ENCODE assay signal across 19 cellular contexts in the genomic region with DNA sequence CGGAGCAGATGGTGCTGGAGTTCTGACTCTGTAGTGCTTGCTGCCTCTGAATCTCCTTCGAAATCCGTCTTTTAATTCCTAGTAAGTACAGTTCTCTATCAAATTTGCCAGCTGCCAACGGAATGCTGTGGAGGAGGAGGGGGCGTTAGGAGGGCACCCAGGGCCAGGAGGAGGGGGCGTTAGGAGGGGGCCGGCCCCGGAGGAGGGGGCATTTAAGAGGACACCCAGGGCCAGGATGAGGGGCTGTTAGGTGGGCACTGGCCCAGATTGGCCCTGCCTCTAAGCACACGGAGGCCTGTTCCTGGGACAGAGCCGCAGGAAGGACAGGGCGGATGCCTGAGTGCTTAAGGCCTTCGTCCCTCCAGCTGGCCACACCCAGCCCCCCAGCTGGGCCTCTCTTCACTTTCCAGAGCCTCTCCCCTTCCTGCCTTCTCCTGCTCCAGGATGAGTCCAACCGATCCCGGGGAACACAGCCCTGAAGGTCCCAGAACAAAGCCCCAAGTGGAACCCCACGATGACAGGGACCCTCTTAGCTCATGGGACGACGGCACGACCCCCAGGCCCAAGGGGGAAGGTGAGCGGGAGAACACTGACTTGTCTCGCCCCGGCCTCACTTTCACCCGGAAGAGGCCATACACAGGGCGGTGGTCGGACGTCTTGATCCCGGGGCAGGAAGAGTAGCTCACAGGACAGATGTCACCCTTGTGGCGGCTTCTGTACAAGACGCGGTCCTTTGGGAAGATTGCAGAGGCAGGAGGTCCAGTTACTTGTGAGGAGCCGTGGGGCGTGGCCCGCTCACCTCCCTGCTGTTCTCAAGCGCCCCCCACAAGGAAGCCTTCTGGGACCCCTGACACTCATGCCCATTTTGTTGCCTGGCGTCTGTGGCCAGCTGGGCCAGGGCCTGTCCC. TPM values are rescaled to one million over a fixed set of nuclear protein-coding genes. Genes with fewer than 3 reads are reported as not detected.
DNase-seq lines count a peak whose midpoint lies in the region; ATAC-seq and TF ChIP-seq lines count a peak whose summit lies in the region.
"Had no signal": no experiment of that assay in that cellular context is flagged by ENCODE, and none has a peak within 500 bp of the region (broad histone marks: within the 10 kb centered on the region; RNA-seq: fewer than 3 reads in every experiment).

No MANE protein-coding gene starts in this region.

- no peaks in the 10 kb centered on the region for H3K27me3 Mint-ChIP-seq in CD14-positive monocyte (ENCODE audit: low read depth in 3 of 3)
- H3K27me3 Mint-ChIP-seq: CD4-positive, CD25-positive, alpha-beta regulatory T cell had no signal

- no peak for DNase-seq in Right ventricle myocardium superior
- no peak for DNase-seq in left cardiac atrium
- peak; percentile 77 for DNase-seq in WERI-Rb-1
- DNase-seq in left ventricle myocardium inferior, result no peak
- no peak for DNase-seq in upper lobe of left lung
- no peak for DNase-seq in CD14-positive monocyte (ENCODE audit: low spot score)
- DNase-seq: AML-193; Calu3; CD4-positive, CD25-positive, alpha-beta regulatory T cell; DMS79; Karpas-422; NCI-H2081; NCI-H526; NK-92 treated with Interleukin-12 subunit alpha and Interleukin-12 subunit beta, amount 100 ng/mL, for 24 hours; OCI-M1; SK-N-SH had no signal

- no peak for TF ChIP-seq POLR2A in upper lobe of left lung (IDR thresholded peaks at IDR 0.05)

- H3K9me3 Mint-ChIP-seq in CD14-positive monocyte, result peaks cover 0 to 2% (median 0%) of the 10 kb centered on the region in 7 donors
- H3K9me3 Mint-ChIP-seq: CD4-positive, CD25-positive, alpha-beta regulatory T cell had no signal

- TF ChIP-seq EP300 in upper lobe of left lung (IDR thresholded peaks at IDR 0.05), result no peak

- H3K36me3 ChIP-seq in WERI-Rb-1 (peaks cover 63% of the 10 kb centered on the region), left ventricle myocardium inferior (peaks cover 56% of the 10 kb centered on the region), upper lobe of left lung (peaks cover 0 to 50% (median 34%) of the 10 kb centered on the region in 4 donors)

- H3K36me3 Mint-ChIP-seq in CD14-positive monocyte, result peaks cover 15 to 50% of the 10 kb centered on the region in 2 donors
- H3K36me3 Mint-ChIP-seq: CD4-positive, CD25-positive, alpha-beta regulatory T cell had no signal

- WGBS in upper lobe of left lung, 2 donors, result 83 to 84% methylated on average over 11 to 34 of the region's 34 CpGs

- H3K27me3 ChIP-seq in WERI-Rb-1 (ENCODE audit: insufficient read depth, low read depth, severe bottlenecking), result no peaks in the 10 kb centered on the region
- H3K27me3 ChIP-seq in left ventricle myocardium inferior (ENCODE audit: low read depth), result no peaks in the 10 kb centered on the region
- no peaks in the 10 kb centered on the region for H3K27me3 ChIP-seq in upper lobe of left lung

- peak overlapping the region; percentile 94 for H3K27ac ChIP-seq in WERI-Rb-1
- H3K27ac ChIP-seq in left ventricle myocardium inferior (replicated peaks), result peak overlapping the region; percentile 63
- H3K27ac ChIP-seq in upper lobe of left lung, result no peak overlapping the region

- TF ChIP-seq CTCF in WERI-Rb-1 (IDR thresholded peaks at IDR 0.05; ENCODE audit: low read depth, low read length) (peak; percentile 18; the same call in 1 of the 2 replicates), left ventricle myocardium inferior (IDR thresholded peaks at IDR 0.05; ENCODE audit: borderline replicate concordance) (no peak), upper lobe of left lung (IDR thresholded peaks at IDR 0.05) (no peak), CD14-positive monocyte (IDR thresholded peaks at IDR 0.05) (no peak)

- intact Hi-C loops in Right ventricle myocardium superior (cut with DNase I) (no loop called here), left cardiac atrium (cut with DNase I) (no loop called here), left ventricle myocardium inferior (cut with micrococcal nuclease) (no loop called here), CD14-positive monocyte (cut with micrococcal nuclease) (no loop called here)

- peak; percentile 18 for ATAC-seq in Right ventricle myocardium superior (ENCODE audit: poor library complexity)
- ATAC-seq in left cardiac atrium, result no peak
- peak; percentile 5 to 15 for ATAC-seq in upper lobe of left lung (ENCODE audit: low FRiP score in 2 of 2)
- ATAC-seq in HG03457 (IDR thresholded peaks at IDR 0.05; ENCODE audit: unreplicated experiment), result no peak
- ATAC-seq in HG03342 (IDR thresholded peaks at IDR 0.05; ENCODE audit: unreplicated experiment), result no peak
- ATAC-seq: GM12878 had no signal

- H3K4me3 Mint-ChIP-seq in CD14-positive monocyte, result no peak overlapping the region
- H3K4me3 Mint-ChIP-seq: CD4-positive, CD25-positive, alpha-beta regulatory T cell had no signal

- no peaks in the 10 kb centered on the region for H3K4me1 Mint-ChIP-seq in CD14-positive monocyte
- H3K4me1 Mint-ChIP-seq: CD4-positive, CD25-positive, alpha-beta regulatory T cell had no signal

- H3K27ac Mint-ChIP-seq in CD14-positive monocyte, result peak overlapping the region in 2 of 7 donors; percentile 8 to 18
- H3K27ac Mint-ChIP-seq: CD4-positive, CD25-positive, alpha-beta regulatory T cell had no signal

- peaks cover 10% of the 10 kb centered on the region for H3K4me1 ChIP-seq in left ventricle myocardium inferior
- no peaks in the 10 kb centered on the region for H3K4me1 ChIP-seq in upper lobe of left lung

- peak overlapping the region; percentile 22 for H3K4me3 ChIP-seq in WERI-Rb-1 (ENCODE audit: low read depth, low read length)
- H3K4me3 ChIP-seq in left ventricle myocardium inferior, result no peak overlapping the region
- H3K4me3 ChIP-seq in upper lobe of left lung, result no peak overlapping the region
- H3K4me3 ChIP-seq: GM12878 had no signal

- no peaks in the 10 kb centered on the region for H3K9me3 ChIP-seq in WERI-Rb-1 (ENCODE audit: severe bottlenecking)
- no peaks in the 10 kb centered on the region for H3K9me3 ChIP-seq in left ventricle myocardium inferior (replicated peaks)
- no peaks in the 10 kb centered on the region for H3K9me3 ChIP-seq in upper lobe of left lung
- H3K9me3 ChIP-seq: SK-N-SH had no signal

RNA-seq across cellular contexts. Expression of gene INPP5E, which starts 9.7 kb away (rescaled TPM):
- 10.5 TPM for total RNA-seq in Right ventricle myocardium superior
- total RNA-seq in left cardiac atrium, result 10 to 100 TPM in 1 of 2 donors, 1 to 10 TPM in 1; 9.5 to 10.1 TPM
- total RNA-seq in left ventricle myocardium inferior, result 10.6 TPM
- total RNA-seq in upper lobe of left lung, result 10 to 100 TPM in 5 of 6 donors, 1 to 10 TPM in 1; 9.1 to 43.0 (median 14.1) TPM
- polyA plus RNA-seq in CD14-positive monocyte, result 1 to 10 TPM; 1.0 TPM

RNA-seq across cellular contexts. Expression of gene PMPCA, which starts 19.5 kb away (rescaled TPM):
- total RNA-seq in Right ventricle myocardium superior (80.2 TPM), left cardiac atrium (10 to 100 TPM; 49.4 to 66.1 TPM), left ventricle myocardium inferior (80.9 TPM), upper lobe of left lung (10 to 100 TPM; 30.4 to 48.2 (median 41.0) TPM)
- polyA plus RNA-seq in CD14-positive monocyte, result 10 to 100 TPM; 23.1 to 24.9 TPM

RNA-seq across cellular contexts. Expression of gene ENTR1, which starts 19.5 kb away (rescaled TPM):
- 23.3 TPM for total RNA-seq in Right ventricle myocardium superior
- total RNA-seq in left cardiac atrium, result 10 to 100 TPM; 18.1 to 26.6 TPM
- total RNA-seq in left ventricle myocardium inferior, result 20.1 TPM
- total RNA-seq in upper lobe of left lung, result 100 to 1,000 TPM in 1 of 6 donors, 10 to 100 TPM in 5; 29.6 to 128 (median 40.0) TPM
- polyA plus RNA-seq in CD14-positive monocyte, result 1 to 10 TPM; 3.3 to 9.6 TPM

RNA-seq across cellular contexts. Expression of gene SNAPC4, which starts 30.0 kb away (rescaled TPM):
- total RNA-seq in Right ventricle myocardium superior (3.3 TPM), left cardiac atrium (1 to 10 TPM; 3.4 to 3.8 TPM), left ventricle myocardium inferior (5.2 TPM), upper lobe of left lung (10 to 100 TPM in 3 of 6 donors, 1 to 10 TPM in 3; 7.8 to 35.6 (median 13.2) TPM)
- polyA plus RNA-seq in CD14-positive monocyte, result 1 to 10 TPM in 1 of 2 donors, under 1 TPM in 1; 0.59 to 1.2 TPM

RNA-seq across cellular contexts. Expression of gene SEC16A, which starts 52.9 kb away (rescaled TPM):
- total RNA-seq in Right ventricle myocardium superior (21.4 TPM), left cardiac atrium (10 to 100 TPM; 27.4 to 40.8 TPM), left ventricle myocardium inferior (23.4 TPM), upper lobe of left lung (10 to 100 TPM; 64.1 to 89.1 (median 72.1) TPM)
- polyA plus RNA-seq in CD14-positive monocyte, result 10 to 100 TPM; 11.1 to 19.1 TPM

Comparison
In these comparisons a context has a peak if more than half of its experiments do, and no peak if none do; other contexts are left out.
1. ATAC-seq: peak in Right ventricle myocardium superior (single experiment) and upper lobe of left lung (2 of 2); none in left cardiac atrium (0 of 2), HG03457 (single experiment) and HG03342 (single experiment).
2. H3K27ac ChIP-seq: peak in WERI-Rb-1 (single experiment) and left ventricle myocardium inferior (single experiment); none in upper lobe of left lung (0 of 4).